ENCODE assay signal across 14 cellular contexts in the genomic region with DNA sequence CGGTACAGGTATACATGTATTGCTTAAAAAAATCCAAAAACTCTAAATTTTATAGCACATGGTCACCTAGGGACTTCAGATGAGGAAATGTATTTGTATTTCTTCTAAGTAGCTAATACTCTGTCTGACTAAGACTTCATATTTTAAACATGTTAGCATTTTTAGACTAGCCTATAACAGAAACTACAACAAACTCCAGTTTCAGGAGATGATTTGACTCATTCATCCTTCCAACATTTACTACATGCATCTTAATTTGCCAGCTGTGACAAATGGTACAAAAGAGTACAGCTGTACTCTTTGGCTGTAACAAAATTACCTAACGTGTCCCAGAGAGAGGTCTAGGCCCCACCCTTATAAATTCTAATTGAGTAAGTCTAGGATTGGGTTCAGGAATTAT. TPM values are rescaled to one million over a fixed set of nuclear protein-coding genes. Genes with fewer than 3 reads are reported as not detected.
A peak's percentile ranks its signal among the peaks of the same experiment; 100 is the strongest.
DNase-seq lines count a peak whose midpoint lies in the region; ATAC-seq and TF ChIP-seq lines count a peak whose summit lies in the region.
"Had no signal": no experiment of that assay in that cellular context is flagged by ENCODE, and none has a peak within 500 bp of the region (broad histone marks: within the 10 kb centered on the region; RNA-seq: fewer than 3 reads in every experiment).

No MANE protein-coding gene starts in this region.

- H3K9me3 Mint-ChIP-seq in T-cell = no peaks in the 10 kb centered on the region
- H3K9me3 Mint-ChIP-seq: CD4-positive, alpha-beta T cell; nephron progenitor cell had no signal

- H3K27ac Mint-ChIP-seq in T-cell = no peak overlapping the region
- H3K27ac Mint-ChIP-seq: CD4-positive, alpha-beta T cell; nephron progenitor cell had no signal

- CTCF ChIA-PET in T-cell (lab: Charles Lee) = no interaction called here

- peak; percentile 81 for ATAC-seq in GM18511 (IDR thresholded peaks at IDR 0.05; ENCODE audit: unreplicated experiment)
- ATAC-seq in GM19455 (IDR thresholded peaks at IDR 0.05; ENCODE audit: unreplicated experiment) = peak; percentile 76
- ATAC-seq in HG02884 (IDR thresholded peaks at IDR 0.05; ENCODE audit: unreplicated experiment) = peak; percentile 84
- ATAC-seq in SK-N-SH treated with all-trans-retinoic acid at 6 μM for 48 hours = no peak
- ATAC-seq in T-cell (replicated peaks in 1 of 4) = no peak

- POLR2A ChIA-PET in T-cell (lab: Charles Lee) = interaction anchor here in 1 of 2 donors (0.6 kb wide), 1 partner anchor 946 kb away, joined by 3 read pairs; no protein-coding TSS in a partner anchor

- H3K36me3 Mint-ChIP-seq in T-cell = peaks cover 52% of the 10 kb centered on the region

- H3K4me3 Mint-ChIP-seq in T-cell = no peak overlapping the region
- H3K4me3 Mint-ChIP-seq: CD4-positive, alpha-beta T cell; nephron progenitor cell had no signal

- peaks cover 0 to 7% (median 2%) of the 10 kb centered on the region in 3 donors for H3K4me1 Mint-ChIP-seq in T-cell
- H3K4me1 Mint-ChIP-seq: nephron progenitor cell had no signal

- DNase-seq in M059J (ENCODE audit: low read depth) = peak; percentile 7
- no peak for DNase-seq in DMS114 treated with DMSO at 0.1 percent for 48 hours (lab: John Stamatoyannopoulos, UW; ENCODE audit: unreplicated experiment)
- no peak for DNase-seq in dermis blood vessel endothelial cell
- no peak for DNase-seq in T-cell
- DNase-seq: activated CD8-positive, alpha-beta memory T cell treated with anti-CD3 and anti-CD28 coated beads, Interleukin-2, amount 50 U/mL, for 48 hours; caudate nucleus; CD4-positive, alpha-beta T cell; kidney glomerular epithelial cell; NCI-H1417; nephron progenitor cell had no signal

- H3K27me3 Mint-ChIP-seq in T-cell = no peaks in the 10 kb centered on the region
- H3K27me3 Mint-ChIP-seq: CD4-positive, alpha-beta T cell had no signal

TF ChIP-seq in SK-N-SH treated with all-trans-retinoic acid at 6 μM for 48 hours, 23 proteins besides CTCF, POLR2A, EP300 and RAD21:
- TF ChIP-seq ISL1 (CRISPR knock-in tag; IDR thresholded peaks at IDR 0.05) (no peak), TCF4 (CRISPR knock-in tag; IDR thresholded peaks at IDR 0.05; ENCODE audit: borderline replicate concordance) (no peak), GLIS3 (CRISPR knock-in tag; IDR thresholded peaks at IDR 0.05) (no peak), BACH2 (CRISPR knock-in tag; IDR thresholded peaks at IDR 0.05; ENCODE audit: borderline replicate concordance) (no peak), RARB (CRISPR knock-in tag; IDR thresholded peaks at IDR 0.05) (no peak), OSR1 (CRISPR knock-in tag; IDR thresholded peaks at IDR 0.05) (no peak), PPARA (CRISPR knock-in tag; IDR thresholded peaks at IDR 0.05; ENCODE audit: borderline replicate concordance) (no peak), ZC3H10 (CRISPR knock-in tag; IDR thresholded peaks at IDR 0.05) (no peak), CSDC2 (CRISPR knock-in tag; IDR thresholded peaks at IDR 0.05) (no peak)

RNA-seq across cellular contexts. Expression of a gene that starts 22.2 kb away (rescaled TPM):
- total RNA-seq in M059J (2014; rRNA removed; shearing (Covaris generic)) = 22.7 and 28.9 TPM in 2 replicates
- total RNA-seq in dermis blood vessel endothelial cell = 4.6 and 10.4 TPM in 2 replicates
- 10 to 100 TPM; 21.4 to 31.0 (median 25.5) TPM for total RNA-seq in T-cell

RNA-seq across cellular contexts. Expression of a gene that starts 24.7 kb away (rescaled TPM):
- total RNA-seq in M059J (2014; rRNA removed; shearing (Covaris generic)) = not detected in 2 replicates
- total RNA-seq in dermis blood vessel endothelial cell (not detected in 2 replicates), T-cell (not detected)
- total RNA-seq: CD4-positive, alpha-beta T cell had no signal

Comparison
In these comparisons a context has a peak if more than half of its experiments do, and no peak if none do; other contexts are left out.
1. ATAC-seq: peak in GM18511 (single experiment), GM19455 (single experiment) and HG02884 (single experiment); none in SK-N-SH treated with all-trans-retinoic acid at 6 μM for 48 hours (single experiment) and T-cell (0 of 4).